In genomic region chr7:641269-641671, GRCh38 we compare ENCODE assay signal across 14 cellular contexts.
A peak's percentile ranks its signal among the peaks of the same experiment; 100 is the strongest.
DNase-seq lines count a peak whose midpoint lies in the region; ATAC-seq and TF ChIP-seq lines count a peak whose summit lies in the region.
"Had no signal": no experiment of that assay in that cellular context is flagged by ENCODE, and none has a peak within 500 bp of the region (broad histone marks: within the 10 kb centered on the region; RNA-seq: fewer than 3 reads in every experiment).

No MANE protein-coding gene starts in this region.

- peak; percentile 66 for ATAC-seq in left ventricle myocardium superior
- ATAC-seq in HG02763 (IDR thresholded peaks at IDR 0.05; ENCODE audit: unreplicated experiment): no peak
- ATAC-seq: esophagus mucosa; sciatic nerve; stimulated activated naive B cell treated with anti-CD40 and anti-IgM and Interleukin-4, amounts not matched to agents 10 μg/mL and 1 μg/mL and 100 μg/mL, for 72 hours had no signal

- TF ChIP-seq CTCF in LNCaP clone FGC (IDR thresholded peaks at IDR 0.05; ENCODE audit: control insufficient read depth, extremely low read depth, insufficient read depth): no peak

- intact Hi-C loops in left ventricle myocardium superior (cut with micrococcal nuclease): no loop called here

- DNase-seq in DMS 273 treated with DMSO at 0.1 percent for 48 hours (lab: John Stamatoyannopoulos, UW): peak; percentile 95
- peak; percentile 77 for DNase-seq in LNCaP clone FGC (ENCODE audit: low read depth)
- DNase-seq in RKO (ENCODE audit: low spot score): peak; percentile 88
- no peak for DNase-seq in left ventricle myocardium superior
- no peak for DNase-seq in GM19238 (ENCODE audit: insufficient read length, low spot score)
- no peak for DNase-seq in UCSD-AML1 (lab: John Stamatoyannopoulos, UW; ENCODE audit: unreplicated experiment)
- no peak for DNase-seq in COLO668 (lab: John Stamatoyannopoulos, UW; ENCODE audit: unreplicated experiment)
- DNase-seq: activated naive CD8-positive, alpha-beta T cell treated with anti-CD3 and anti-CD28 coated beads, Interleukin-2, amount 10 ng/mL, durations not matched to agents 7 days and 5 days; SK-N-SH; stimulated activated naive B cell treated with anti-CD40 and anti-IgM and Interleukin-4, amounts not matched to agents 10 μg/mL and 1 μg/mL and 100 μg/mL, for 72 hours had no signal

- no peak overlapping the region for H3K4me3 ChIP-seq in LNCaP clone FGC (ENCODE audit: low read depth, low read length)
- H3K4me3 ChIP-seq: neural progenitor cell had no signal

Comparison
In these comparisons a context has a peak if more than half of its experiments do, and no peak if none do; other contexts are left out.
1. DNase-seq: peak in DMS 273 treated with DMSO at 0.1 percent for 48 hours (single experiment), LNCaP clone FGC (single experiment) and RKO (single experiment); none in left ventricle myocardium superior (single experiment), GM19238 (single experiment), UCSD-AML1 (single experiment) and COLO668 (single experiment).